Comparison of ENCODE assay signal across 1 cellular context in the genomic region with DNA sequence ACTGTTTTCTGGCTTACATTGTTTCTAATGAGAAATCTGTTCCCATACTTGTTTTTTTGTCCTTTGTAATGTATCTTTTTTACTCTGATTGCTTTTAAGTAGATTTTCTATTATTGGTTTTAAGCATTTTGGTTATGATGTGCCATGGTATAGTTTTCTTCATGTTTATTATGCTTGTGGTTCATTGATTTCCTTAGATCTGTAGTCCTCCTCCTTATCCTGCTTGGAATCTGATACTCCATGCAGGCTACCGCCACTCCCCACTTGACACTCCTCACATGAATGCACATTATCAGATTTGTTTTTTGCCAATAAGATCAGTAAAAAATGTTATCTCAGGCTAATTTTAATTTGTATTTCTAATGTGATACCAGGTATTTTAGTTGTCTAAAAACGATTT.
A peak's percentile ranks its signal among the peaks of the same experiment; 100 is the strongest.
TF ChIP-seq lines count a peak whose summit lies in the region.

No MANE protein-coding gene starts in this region.

TF ChIP-seq in HEK293, 187 proteins besides CTCF, POLR2A, EP300 and RAD21 (continued from another document):
- TF ChIP-seq, protein P1, sequence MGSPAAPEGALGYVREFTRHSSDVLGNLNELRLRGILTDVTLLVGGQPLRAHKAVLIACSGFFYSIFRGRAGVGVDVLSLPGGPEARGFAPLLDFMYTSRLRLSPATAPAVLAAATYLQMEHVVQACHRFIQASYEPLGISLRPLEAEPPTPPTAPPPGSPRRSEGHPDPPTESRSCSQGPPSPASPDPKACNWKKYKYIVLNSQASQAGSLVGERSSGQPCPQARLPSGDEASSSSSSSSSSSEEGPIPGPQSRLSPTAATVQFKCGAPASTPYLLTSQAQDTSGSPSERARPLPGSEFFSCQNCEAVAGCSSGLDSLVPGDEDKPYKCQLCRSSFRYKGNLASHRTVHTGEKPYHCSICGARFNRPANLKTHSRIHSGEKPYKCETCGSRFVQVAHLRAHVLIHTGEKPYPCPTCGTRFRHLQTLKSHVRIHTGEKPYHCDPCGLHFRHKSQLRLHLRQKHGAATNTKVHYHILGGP (tag by site-specific recombination; IDR thresholded peaks at IDR 0.05): no peak
- TF ChIP-seq ZNF624 (tag by site-specific recombination; IDR thresholded peaks at IDR 0.05) (no peak), ZNF311 (tag by site-specific recombination; IDR thresholded peaks at IDR 0.05; ENCODE audit: borderline replicate concordance) (no peak), WT1 (tag by site-specific recombination; IDR thresholded peaks at IDR 0.05) (peak; percentile 80), KLF1 (tag by site-specific recombination; IDR thresholded peaks at IDR 0.05) (0 out of 2 replicates have a peak, but pooled peaks have one; percentile 10), OSR2 (tag by site-specific recombination; IDR thresholded peaks at IDR 0.05) (peak; percentile 61; the same call in 1 of the 2 replicates), ZNF48 (tag by site-specific recombination; IDR thresholded peaks at IDR 0.05) (no peak), ZNF391 (tag by site-specific recombination; IDR thresholded peaks at IDR 0.05; ENCODE audit: borderline replicate concordance, low read depth) (no peak), ZNF184 (tag by site-specific recombination; IDR thresholded peaks at IDR 0.05) (no peak), ZNF157 (tag by site-specific recombination; IDR thresholded peaks at IDR 0.05) (no peak), ZNF510 (tag by site-specific recombination; IDR thresholded peaks at IDR 0.05; ENCODE audit: insufficient replicate concordance) (no peak), ZNF211 (tag by site-specific recombination; IDR thresholded peaks at IDR 0.05; ENCODE audit: low read depth) (no peak), MEIS1 (CRISPR knock-in tag; IDR thresholded peaks at IDR 0.05; ENCODE audit: borderline replicate concordance) (no peak), ZNF473 (tag by site-specific recombination; IDR thresholded peaks at IDR 0.05) (no peak)
- TF ChIP-seq, protein P2, sequence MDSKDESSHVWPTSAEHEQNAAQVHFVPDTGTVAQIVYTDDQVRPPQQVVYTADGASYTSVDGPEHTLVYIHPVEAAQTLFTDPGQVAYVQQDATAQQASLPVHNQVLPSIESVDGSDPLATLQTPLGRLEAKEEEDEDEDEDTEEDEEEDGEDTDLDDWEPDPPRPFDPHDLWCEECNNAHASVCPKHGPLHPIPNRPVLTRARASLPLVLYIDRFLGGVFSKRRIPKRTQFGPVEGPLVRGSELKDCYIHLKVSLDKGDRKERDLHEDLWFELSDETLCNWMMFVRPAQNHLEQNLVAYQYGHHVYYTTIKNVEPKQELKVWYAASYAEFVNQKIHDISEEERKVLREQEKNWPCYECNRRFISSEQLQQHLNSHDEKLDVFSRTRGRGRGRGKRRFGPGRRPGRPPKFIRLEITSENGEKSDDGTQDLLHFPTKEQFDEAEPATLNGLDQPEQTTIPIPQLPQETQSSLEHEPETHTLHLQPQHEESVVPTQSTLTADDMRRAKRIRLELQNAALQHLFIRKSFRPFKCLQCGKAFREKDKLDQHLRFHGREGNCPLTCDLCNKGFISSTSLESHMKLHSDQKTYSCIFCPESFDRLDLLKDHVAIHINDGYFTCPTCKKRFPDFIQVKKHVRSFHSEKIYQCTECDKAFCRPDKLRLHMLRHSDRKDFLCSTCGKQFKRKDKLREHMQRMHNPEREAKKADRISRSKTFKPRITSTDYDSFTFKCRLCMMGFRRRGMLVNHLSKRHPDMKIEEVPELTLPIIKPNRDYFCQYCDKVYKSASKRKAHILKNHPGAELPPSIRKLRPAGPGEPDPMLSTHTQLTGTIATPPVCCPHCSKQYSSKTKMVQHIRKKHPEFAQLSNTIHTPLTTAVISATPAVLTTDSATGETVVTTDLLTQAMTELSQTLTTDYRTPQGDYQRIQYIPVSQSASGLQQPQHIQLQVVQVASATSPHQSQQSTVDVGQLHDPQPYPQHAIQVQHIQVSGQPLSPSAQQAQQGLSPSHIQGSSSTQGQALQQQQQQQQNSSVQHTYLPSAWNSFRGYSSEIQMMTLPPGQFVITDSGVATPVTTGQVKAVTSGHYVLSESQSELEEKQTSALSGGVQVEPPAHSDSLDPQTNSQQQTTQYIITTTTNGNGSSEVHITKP (tag by site-specific recombination; IDR thresholded peaks at IDR 0.05): no peak
